30 cellular contexts compared by ENCODE assay signal in genomic region chr2:173760553-173760952, GRCh38.
DNase-seq lines count a peak whose midpoint lies in the region; ATAC-seq, FAIRE-seq and TF ChIP-seq lines count a peak whose summit lies in the region.
"Had no signal": no experiment of that assay in that cellular context is flagged by ENCODE, and none has a peak within 500 bp of the region (broad histone marks: within the 10 kb centered on the region; RNA-seq: fewer than 3 reads in every experiment).

No MANE protein-coding gene starts in this region.

- H3K27ac ChIP-seq in K562 (ENCODE audit: extremely low read depth, low read depth, low read length) (no peak overlapping the region), tibial artery (peak overlapping the region; percentile 22 to 52), aorta (ENCODE audit: low read depth in 1 of 2, low read length in 2 of 2) (no peak overlapping the region)
- H3K27ac ChIP-seq: colonic mucosa, esophagus squamous epithelium, GM23248 had no signal

- no peaks in the 10 kb centered on the region for H3K9me3 Mint-ChIP-seq in activated CD4-positive, alpha-beta T cell treated with anti-CD3 and anti-CD28 coated beads, Interleukin-2, amount 10 ng/mL, durations not matched to agents 24 days and 14 days
- H3K9me3 Mint-ChIP-seq: activated CD8-positive, alpha-beta T cell treated with anti-CD3 and anti-CD28 coated beads for 36 hours; CD8-positive, alpha-beta T cell; endodermal cell had no signal

- H3K27ac Mint-ChIP-seq in activated CD4-positive, alpha-beta T cell treated with anti-CD3 and anti-CD28 coated beads, Interleukin-2, amount 10 ng/mL, durations not matched to agents 24 days and 14 days: no peak overlapping the region
- H3K27ac Mint-ChIP-seq: activated CD8-positive, alpha-beta T cell treated with anti-CD3 and anti-CD28 coated beads for 36 hours; activated naive CD8-positive, alpha-beta T cell; CD8-positive, alpha-beta T cell; endodermal cell; IgD-negative memory B cell had no signal

- H4K20me1 ChIP-seq in K562 (replicated peaks; ENCODE audit: control insufficient read depth, insufficient read depth, low read length): 0 out of 2 replicates have a peak, but pooled peaks cover 4% of the 10 kb centered on the region

- TF ChIP-seq EP300 in K562 (IDR thresholded peaks at IDR 0.05; ENCODE audit: low read length): no peak

- in situ Hi-C loops in K562 (cut with MboI): no loop called here

- CTCF ChIA-PET in K562 (lab: Yijun Ruan, JAX; ENCODE audit: low intra/inter-chr PET ratio): no interaction called here

- TF ChIP-seq RAD21 in K562 (CRISPR knock-in tag; conservative IDR thresholded peaks at IDR 0.05 in 1 of 2, IDR thresholded peaks at IDR 0.05 in 1 of 2): no peak

- FAIRE-seq in K562 (lab: Jason Lieb, UNC): no peak
- FAIRE-seq: G401.6, GM18507 had no signal

- DNase-seq in LNCaP clone FGC (ENCODE audit: low read depth): peak; percentile 48
- DNase-seq in K562 (ENCODE audit: extremely low read depth in 1 of 4, low spot score in 3 of 4): no peak
- DNase-seq in fibroblast of the aortic adventitia (ENCODE audit: low read depth): peak; percentile 52
- DNase-seq in tibial artery: no peak
- no peak for DNase-seq in activated CD4-positive, alpha-beta T cell treated with anti-CD3 and anti-CD28 coated beads, Interleukin-2, amount 10 ng/mL, durations not matched to agents 24 days and 14 days
- DNase-seq in aorta: no peak
- DNase-seq in Kasumi-1 (lab: John Stamatoyannopoulos, UW): no peak
- DNase-seq: activated CD8-positive, alpha-beta T cell treated with anti-CD3 and anti-CD28 coated beads for 36 hours; AML-193; CD8-positive, alpha-beta T cell; colonic mucosa; endodermal cell; esophagus squamous epithelium; GM23248; head of caudate nucleus; mammary epithelial cell; MG63; NCI-H1417; NCI-H446 treated with DMSO at 0.1 percent for 48 hours; PC-3; SHP77 treated with DMSO at 0.1 percent for 48 hours; stimulated activated CD8-positive, alpha-beta memory T cell treated with anti-CD3 and anti-CD28 coated beads, Interleukin-4, amount 100 ng/mL, for 48 hours; stomach; T-helper 1 cell; trophoblast cell had no signal

- H3K27me3 ChIP-seq in K562 (ENCODE audit: control insufficient read depth in 2 of 2, insufficient read depth in 2 of 2, low read length in 2 of 2): peaks cover 0 to 19% of the 10 kb centered on the region in 2 experiments; a peak in 3 of 5 replicates
- H3K27me3 ChIP-seq in tibial artery: no peaks in the 10 kb centered on the region
- H3K27me3 ChIP-seq in aorta (ENCODE audit: control insufficient read depth in 1 of 2, insufficient read depth in 2 of 2, low read length in 1 of 2): no peaks in the 10 kb centered on the region
- H3K27me3 ChIP-seq: colonic mucosa, MG63, stomach had no signal

- no peaks in the 10 kb centered on the region for H3K79me2 ChIP-seq in K562 (ENCODE audit: control insufficient read depth, insufficient read depth, low read length)

- no peaks in the 10 kb centered on the region for H3K9me3 ChIP-seq in K562 (replicated peaks; ENCODE audit: control insufficient read depth, insufficient read depth, low read depth, low read length)
- H3K9me3 ChIP-seq in tibial artery: no peaks in the 10 kb centered on the region
- no peaks in the 10 kb centered on the region for H3K9me3 ChIP-seq in aorta (ENCODE audit: control insufficient read depth, low read length)
- H3K9me3 ChIP-seq: colonic mucosa, esophagus squamous epithelium, MG63, stomach had no signal

- peaks cover 7% of the 10 kb centered on the region for H3K27me3 Mint-ChIP-seq in activated CD4-positive, alpha-beta T cell treated with anti-CD3 and anti-CD28 coated beads, Interleukin-2, amount 10 ng/mL, durations not matched to agents 24 days and 14 days
- H3K27me3 Mint-ChIP-seq: activated naive CD8-positive, alpha-beta T cell had no signal

- TF ChIP-seq CTCF in LNCaP clone FGC (IDR thresholded peaks at IDR 0.05; ENCODE audit: control insufficient read depth, extremely low read depth, insufficient read depth): no peak
- no peak for TF ChIP-seq CTCF in K562 (IDR thresholded peaks at IDR 0.05 in 2 of 3, conservative IDR thresholded peaks at IDR 0.05 in 1 of 3; ENCODE audit: insufficient read depth in 2 of 3, low read depth in 1 of 3, low read length in 3 of 3)
- no peak for TF ChIP-seq CTCF in fibroblast of the aortic adventitia (IDR thresholded peaks at IDR 0.05; ENCODE audit: insufficient read depth, low read length)
- TF ChIP-seq CTCF in tibial artery (IDR thresholded peaks at IDR 0.05): no peak

- TF ChIP-seq POLR2A in K562 (conservative IDR thresholded peaks at IDR 0.05): no peak

- H3K4me3 Mint-ChIP-seq in activated CD4-positive, alpha-beta T cell treated with anti-CD3 and anti-CD28 coated beads, Interleukin-2, amount 10 ng/mL, durations not matched to agents 24 days and 14 days: no peak overlapping the region
- H3K4me3 Mint-ChIP-seq: activated CD8-positive, alpha-beta T cell treated with anti-CD3 and anti-CD28 coated beads for 36 hours; activated naive CD8-positive, alpha-beta T cell; CD8-positive, alpha-beta T cell; endodermal cell; IgD-negative memory B cell had no signal

- no peaks in the 10 kb centered on the region for H3K9me1 ChIP-seq in K562 (ENCODE audit: control insufficient read depth, insufficient read depth, low read length)

- H3K9ac ChIP-seq in K562 (ENCODE audit: insufficient read depth in 1 of 2, low read depth in 2 of 2, low read length in 2 of 2): no peak overlapping the region
- H3K9ac ChIP-seq: GM23248 had no signal

- H3K36me3 ChIP-seq in K562 (ENCODE audit: control insufficient read depth, insufficient read depth, low read length) (no peaks in the 10 kb centered on the region), tibial artery (no peaks in the 10 kb centered on the region), aorta (ENCODE audit: control insufficient read depth in 1 of 2, insufficient read depth in 2 of 2, low read length in 1 of 2) (no peaks in the 10 kb centered on the region)
- H3K36me3 ChIP-seq: colonic mucosa, esophagus squamous epithelium, MG63, stomach had no signal

- ATAC-seq in K562: no peak
- no peak for ATAC-seq in aorta (ENCODE audit: low FRiP score)
- ATAC-seq: activated CD4-positive, CD25-positive, alpha-beta regulatory T cell treated with anti-CD3 and anti-CD28 coated beads, Interleukin-2, amount 50 U/mL, for 24 hours; activated CD8-positive, alpha-beta T cell treated with anti-CD3 and anti-CD28 coated beads for 36 hours; CD8-positive, alpha-beta T cell; PC-3 had no signal

- no peaks in the 10 kb centered on the region for H3K4me1 ChIP-seq in K562 (replicated peaks in 1 of 2; ENCODE audit: control insufficient read depth in 2 of 2, insufficient read depth in 2 of 2, low read length in 2 of 2)
- H3K4me1 ChIP-seq in tibial artery: peaks cover 0 to 9% (median 3%) of the 10 kb centered on the region in 4 donors
- peaks cover 0 to 4% of the 10 kb centered on the region in 2 donors for H3K4me1 ChIP-seq in aorta (ENCODE audit: control insufficient read depth in 1 of 2, insufficient read depth in 2 of 2, low read length in 2 of 2)
- H3K4me1 ChIP-seq: colonic mucosa had no signal

- peak overlapping the region; percentile 11; the same call in 1 of the 2 replicates for H2AFZ ChIP-seq in K562 (ENCODE audit: low read depth, low read length)
- H2AFZ ChIP-seq: GM23248 had no signal

- POLR2A ChIA-PET in K562 (lab: Yijun Ruan, JAX): interaction anchor here (0.8 kb wide), 1 partner anchor 1967 kb away, joined by 3 read pairs; no protein-coding TSS in a partner anchor

- no peaks in the 10 kb centered on the region for H3K36me3 Mint-ChIP-seq in activated CD4-positive, alpha-beta T cell treated with anti-CD3 and anti-CD28 coated beads, Interleukin-2, amount 10 ng/mL, durations not matched to agents 24 days and 14 days (ENCODE audit: low read depth)
- H3K36me3 Mint-ChIP-seq: activated naive CD8-positive, alpha-beta T cell; CD8-positive, alpha-beta T cell; IgD-negative memory B cell had no signal

- WGBS in K562 (ENCODE audit: insufficient coverage, low coverage, missing lambda C conversion rate): 6% methylated on average over 3 of the region's 3 CpGs
- WGBS in aorta, 2 donors: 4 to 11% methylated on average over 3 of the region's 3 CpGs

- BruUV-seq in K562 (replicated peaks; lab: Mats Ljungman, UMichigan): no TSS peak

- H3K4me3 ChIP-seq in LNCaP clone FGC (ENCODE audit: low read depth, low read length) (no peak overlapping the region), K562 (no peak overlapping the region), fibroblast of the aortic adventitia (ENCODE audit: low read depth, low read length) (no peak overlapping the region), tibial artery (no peak overlapping the region), aorta (ENCODE audit: low read length in 2 of 2) (no peak overlapping the region)
- H3K4me3 ChIP-seq: colonic mucosa, esophagus squamous epithelium, GM23248, MG63, stomach had no signal

- H3K4me1 Mint-ChIP-seq in activated CD4-positive, alpha-beta T cell treated with anti-CD3 and anti-CD28 coated beads, Interleukin-2, amount 10 ng/mL, durations not matched to agents 24 days and 14 days: no peaks in the 10 kb centered on the region
- H3K4me1 Mint-ChIP-seq: IgD-negative memory B cell had no signal

- intact Hi-C loops in K562 (cut with micrococcal nuclease) (no loop called here), tibial artery (cut with DNase I; ENCODE audit: low total_unique reads) (no loop called here), aorta (cut with DNase I) (no loop called here)
- intact Hi-C loops in activated CD4-positive, alpha-beta T cell treated with anti-CD3 and anti-CD28 coated beads, Interleukin-2, amount 10 ng/mL, durations not matched to agents 24 days and 14 days (cut with micrococcal nuclease): no loop called here

- H3K4me2 ChIP-seq in K562 (ENCODE audit: insufficient read depth, low read length): peak overlapping the region; percentile 27; the same call in 1 of the 2 replicates

TF ChIP-seq in K562, 482 proteins besides CTCF, POLR2A, EP300 and RAD21:
- TF ChIP-seq ATF7 (IDR thresholded peaks at IDR 0.05): no peak
- TF ChIP-seq LCOR (CRISPR knock-in tag; IDR thresholded peaks at IDR 0.05): no peak
- TF ChIP-seq RBM17 (IDR thresholded peaks at IDR 0.05; ENCODE audit: borderline replicate concordance, low read depth, low read length): no peak
- no peak for TF ChIP-seq POU5F1 (IDR thresholded peaks at IDR 0.05; ENCODE audit: borderline replicate concordance, low read depth, low read length, partially characterized antibody)
- TF ChIP-seq L3MBTL2 (IDR thresholded peaks at IDR 0.05): 0 out of 2 replicates have a peak, but pooled peaks have one; percentile 20

Comparison
In these comparisons a context has a peak if more than half of its experiments do, and no peak if none do; other contexts are left out.
1. DNase-seq: peak in LNCaP clone FGC (single experiment) and fibroblast of the aortic adventitia (single experiment); none in K562 (0 of 4), tibial artery (0 of 2), activated CD4-positive, alpha-beta T cell treated with anti-CD3 and anti-CD28 coated beads, Interleukin-2, amount 10 ng/mL, durations not matched to agents 24 days and 14 days (single experiment), aorta (0 of 2) and Kasumi-1 (0 of 2).
2. H3K27ac ChIP-seq: peak in tibial artery (2 of 2); none in K562 (single experiment) and aorta (0 of 2).